9 cellular contexts compared by ENCODE assay signal in genomic region chr4:163556169-163556568, GRCh38.
DNase-seq lines count a peak whose midpoint lies in the region; ATAC-seq and TF ChIP-seq lines count a peak whose summit lies in the region.
"Had no signal": no experiment of that assay in that cellular context is flagged by ENCODE, and none has a peak within 500 bp of the region (broad histone marks: within the 10 kb centered on the region; RNA-seq: fewer than 3 reads in every experiment).

No MANE protein-coding gene starts in this region.

- no peak overlapping the region for H3K4me3 Mint-ChIP-seq in neural crest cell
- H3K4me3 Mint-ChIP-seq: WTC11 had no signal

- no peaks in the 10 kb centered on the region for H3K36me3 Mint-ChIP-seq in neural crest cell (ENCODE audit: low read depth)
- H3K36me3 Mint-ChIP-seq: WTC11 had no signal

- H3K4me1 Mint-ChIP-seq in neural crest cell, result no peaks in the 10 kb centered on the region
- H3K4me1 Mint-ChIP-seq: WTC11 had no signal

- TF ChIP-seq POLR2A in GM18505 (IDR thresholded peaks at IDR 0.05; ENCODE audit: borderline replicate concordance, extremely low read depth, insufficient read depth, insufficient read length), result no peak

- no peak overlapping the region for H3K27ac Mint-ChIP-seq in neural crest cell (ENCODE audit: unreplicated experiment)
- H3K27ac Mint-ChIP-seq: WTC11 had no signal

- TF ChIP-seq CTCF in neural crest cell (conservative IDR thresholded peaks at IDR 0.05), result peak; percentile 48

- H3K9me3 Mint-ChIP-seq in neural crest cell, result no peaks in the 10 kb centered on the region

- peak; percentile 58 for DNase-seq in OCI-M1 (lab: John Stamatoyannopoulos, UW)
- no peak for DNase-seq in neural crest cell (ENCODE audit: low read depth, low spot score)
- DNase-seq in NCI-H1694 treated with DMSO at 0.1 percent for 48 hours (lab: John Stamatoyannopoulos, UW), result no peak
- DNase-seq in stimulated activated CD8-positive, alpha-beta memory T cell treated with anti-CD3 and anti-CD28 coated beads, Interleukin-4, amount 100 ng/mL, for 48 hours, result no peak
- no peak for DNase-seq in NCI-H1436 (lab: John Stamatoyannopoulos, UW)
- DNase-seq in NCI-H2107 (lab: John Stamatoyannopoulos, UW), result no peak

- ATAC-seq in GM18505 (IDR thresholded peaks at IDR 0.05; ENCODE audit: unreplicated experiment), result peak; percentile 38
- ATAC-seq in HG03095 (IDR thresholded peaks at IDR 0.05; ENCODE audit: unreplicated experiment), result peak; percentile 49
- ATAC-seq: WTC11 had no signal

- H3K27me3 Mint-ChIP-seq in neural crest cell (ENCODE audit: low read depth), result peaks cover 4% of the 10 kb centered on the region
